9 cellular contexts compared by ENCODE assay signal in genomic region chr7:104156842-104157277, GRCh38. TPM values are rescaled to one million over a fixed set of nuclear protein-coding genes. Genes with fewer than 3 reads are reported as not detected.
DNase-seq lines count a peak whose midpoint lies in the region; ATAC-seq and TF ChIP-seq lines count a peak whose summit lies in the region.
"Had no signal": no experiment of that assay in that cellular context is flagged by ENCODE, and none has a peak within 500 bp of the region (broad histone marks: within the 10 kb centered on the region; RNA-seq: fewer than 3 reads in every experiment).

No MANE protein-coding gene starts in this region.

- no peaks in the 10 kb centered on the region for H3K9me2 ChIP-seq in OCI-LY7 (ENCODE audit: insufficient read depth, low read length)

- no peak overlapping the region for H2AFZ ChIP-seq in OCI-LY7 (ENCODE audit: low read length)

- H3K27me3 ChIP-seq in HL-60 (ENCODE audit: insufficient read depth, poor library complexity, severe bottlenecking) (no peaks in the 10 kb centered on the region), esophagus muscularis mucosa (no peaks in the 10 kb centered on the region)

- CTCF ChIA-PET in OCI-LY7 (lab: Charles Lee; ENCODE audit: unreplicated experiment), result no interaction called here

- 24% methylated on average over 2 of the region's 2 CpGs for WGBS in esophagus muscularis mucosa

- ATAC-seq in GM21529 (IDR thresholded peaks at IDR 0.05; ENCODE audit: unreplicated experiment) (no peak), HG02588 (IDR thresholded peaks at IDR 0.05; ENCODE audit: unreplicated experiment) (no peak)

- no peak overlapping the region for H3K4me3 ChIP-seq in HL-60 (replicated peaks; ENCODE audit: insufficient read depth, low read length)
- no peak overlapping the region for H3K4me3 ChIP-seq in OCI-LY7 (ENCODE audit: low read depth, low read length, poor library complexity, severe bottlenecking)
- no peak overlapping the region for H3K4me3 ChIP-seq in esophagus muscularis mucosa

- 0 out of 2 replicates have a peak, but pooled peaks cover 5% of the 10 kb centered on the region for H4K20me1 ChIP-seq in OCI-LY7 (ENCODE audit: insufficient read depth, low read length)

- DNase-seq in HL-60 (ENCODE audit: low read depth in 1 of 2, low spot score in 1 of 2), result no peak
- DNase-seq in OCI-LY7 (ENCODE audit: low spot score), result peak; percentile 39
- DNase-seq in esophagus muscularis mucosa (ENCODE audit: extremely low spot score), result no peak
- peak; percentile 3 for DNase-seq in stromal cell of bone marrow (ENCODE audit: low read depth)
- DNase-seq in dedifferentiated amniotic fluid mesenchymal stem cell (ENCODE audit: extremely low spot score), result no peak

- no peak for TF ChIP-seq POLR2A in esophagus muscularis mucosa (IDR thresholded peaks at IDR 0.05; ENCODE audit: low read depth)

- no peaks in the 10 kb centered on the region for H3K9me3 ChIP-seq in OCI-LY7 (ENCODE audit: low read length)
- H3K9me3 ChIP-seq in esophagus muscularis mucosa, result no peaks in the 10 kb centered on the region

- BruUV-seq in OCI-LY7 (replicated peaks; lab: Mats Ljungman, UMichigan), result no TSS peak

- H3K4me2 ChIP-seq in OCI-LY7 (ENCODE audit: low read length), result no peak overlapping the region

- TF ChIP-seq CTCF in C4-2B (conservative IDR thresholded peaks at IDR 0.05) (peak; percentile 93), HL-60 (IDR thresholded peaks at IDR 0.05; ENCODE audit: insufficient read depth, low read length) (peak; percentile 19), OCI-LY7 (conservative IDR thresholded peaks at IDR 0.05; ENCODE audit: low read length) (peak; percentile 91), esophagus muscularis mucosa (IDR thresholded peaks at IDR 0.05) (peak; percentile 15 to 55 (median 41))

- H3K79me2 ChIP-seq in OCI-LY7 (ENCODE audit: insufficient read depth, low read depth, low read length), result no peaks in the 10 kb centered on the region

- H3K27ac ChIP-seq in C4-2B (no peak overlapping the region), HL-60 (replicated peaks) (no peak overlapping the region), OCI-LY7 (ENCODE audit: low read depth, low read length, poor library complexity, severe bottlenecking) (no peak overlapping the region), esophagus muscularis mucosa (replicated peaks in 1 of 4) (no peak overlapping the region)
- H3K27ac ChIP-seq: epithelial cell of prostate had no signal

- POLR2A ChIA-PET in OCI-LY7 (lab: Charles Lee), result no interaction called here

- H3K4me1 ChIP-seq in OCI-LY7 (ENCODE audit: insufficient read depth, low read length, poor library complexity, severe bottlenecking) (no peaks in the 10 kb centered on the region), esophagus muscularis mucosa (peaks cover 0 to 5% (median 0%) of the 10 kb centered on the region in 4 donors)

- TF ChIP-seq EP300 in esophagus muscularis mucosa (IDR thresholded peaks at IDR 0.05), result no peak

- intact Hi-C loops in OCI-LY7 (cut with micrococcal nuclease; ENCODE audit: unreplicated experiment) (no loop called here), esophagus muscularis mucosa (cut with DNase I) (no loop called here)

- H3K36me3 ChIP-seq in OCI-LY7 (ENCODE audit: insufficient read depth, low read length) (peaks cover 39% of the 10 kb centered on the region), esophagus muscularis mucosa (peaks cover 3 to 13% (median 5%) of the 10 kb centered on the region in 4 donors)

RNA-seq across cellular contexts. Expression of gene ORC5, which starts 51.0 kb away (rescaled TPM):
- 25.2 and 54.8 TPM in 2 replicates for total RNA-seq in OCI-LY7 (2014; rRNA removed; shearing (Covaris generic))
- total RNA-seq in OCI-LY7 (2022), result 29.5 and 33.1 TPM in 2 replicates
- 10 to 100 TPM; 11.8 to 36.6 (median 12.7) TPM for total RNA-seq in esophagus muscularis mucosa

Comparison
In these comparisons a context has a peak if more than half of its experiments do, and no peak if none do; other contexts are left out.
1. CTCF ChIP-seq: peak in every context shown above with its lines; median percentile 93 in C4-2B; 91 in OCI-LY7; 41 in esophagus muscularis mucosa; 19 in HL-60.
2. DNase-seq: peak in OCI-LY7 (single experiment) and stromal cell of bone marrow (single experiment); none in HL-60 (0 of 2), esophagus muscularis mucosa (single experiment) and dedifferentiated amniotic fluid mesenchymal stem cell (single experiment).